In genomic region chr6:122020588-122021271, GRCh38 we compare ENCODE assay signal across 9 cellular contexts.
DNase-seq lines count a peak whose midpoint lies in the region; ATAC-seq lines count a peak whose summit lies in the region.
"Had no signal": no experiment of that assay in that cellular context is flagged by ENCODE, and none has a peak within 500 bp of the region (broad histone marks: within the 10 kb centered on the region; RNA-seq: fewer than 3 reads in every experiment).

No MANE protein-coding gene starts in this region.

- ATAC-seq in GM18502 (IDR thresholded peaks at IDR 0.05; ENCODE audit: poor library complexity, unreplicated experiment) (peak; percentile 83), GM19455 (IDR thresholded peaks at IDR 0.05; ENCODE audit: unreplicated experiment) (peak; percentile 63), HG02798 (IDR thresholded peaks at IDR 0.05; ENCODE audit: poor library complexity, unreplicated experiment) (peak; percentile 97), HG03378 (IDR thresholded peaks at IDR 0.05; ENCODE audit: unreplicated experiment) (peak; percentile 98), GM21717 (IDR thresholded peaks at IDR 0.05; ENCODE audit: unreplicated experiment) (no peak)

- DNase-seq in stimulated activated CD4-positive, alpha-beta T cell treated with anti-CD3 and anti-CD28 coated beads, Interleukin-2, amount 100 ng/mL, for 24 hours, result no peak
- no peak for DNase-seq in amygdala (lab: John Stamatoyannopoulos, UW)
- DNase-seq in AG08396 (ENCODE audit: low spot score), result no peak
- DNase-seq: NCI-H446 had no signal
